15 cellular contexts compared by ENCODE assay signal in the genomic region with DNA sequence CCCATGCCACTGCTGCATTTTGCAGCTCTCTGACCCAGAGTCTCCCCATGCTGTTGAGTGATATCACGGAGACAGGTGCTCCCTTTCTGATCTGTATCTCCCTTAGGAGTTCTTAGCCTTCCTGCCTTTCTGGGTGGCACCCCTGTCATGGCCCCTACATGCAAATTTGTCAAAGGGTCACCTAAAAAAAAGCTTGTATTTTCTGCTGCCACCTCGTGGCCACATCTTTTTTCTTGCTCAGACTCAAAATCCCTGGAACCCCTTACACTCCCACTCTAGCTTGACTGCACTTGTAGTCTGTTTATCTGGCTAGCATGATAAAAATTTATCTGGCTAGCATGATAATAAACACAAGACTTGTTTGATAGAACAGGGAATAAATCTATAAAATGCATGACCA.
DNase-seq lines count a peak whose midpoint lies in the region; FAIRE-seq and TF ChIP-seq lines count a peak whose summit lies in the region.
"Had no signal": no experiment of that assay in that cellular context is flagged by ENCODE, and none has a peak within 500 bp of the region (broad histone marks: within the 10 kb centered on the region; RNA-seq: fewer than 3 reads in every experiment).

No MANE protein-coding gene starts in this region.

- no peak overlapping the region for H3K27ac Mint-ChIP-seq in MCF 10A (ENCODE audit: low read depth, unreplicated experiment)
- H3K27ac Mint-ChIP-seq: activated CD4-positive, alpha-beta T cell treated with anti-CD3 and anti-CD28 coated beads, Interleukin-2, amount 10 ng/mL, durations not matched to agents 7 days and 5 days; activated naive CD4-positive, alpha-beta T cell treated with anti-CD3 and anti-CD28 coated beads for 36 hours; B cell; dendritic cell treated with granulocyte-macrophage colony-stimulating factor and Interleukin-4, amounts not matched to agents 40 ng/mL and 50 ng/mL, for 4 days had no signal

- H3K4me2 ChIP-seq in smooth muscle cell, result no peak overlapping the region

- TF ChIP-seq POLR2A in breast epithelium (IDR thresholded peaks at IDR 0.05) (no peak), GM12891 (IDR thresholded peaks at IDR 0.05; ENCODE audit: low read depth, low read length) (no peak)

- H4K20me1 ChIP-seq in smooth muscle cell (ENCODE audit: low read depth), result no peaks in the 10 kb centered on the region

- no peaks in the 10 kb centered on the region for H3K4me1 ChIP-seq in breast epithelium
- no peaks in the 10 kb centered on the region for H3K4me1 ChIP-seq in smooth muscle cell (ENCODE audit: low read depth)

- intact Hi-C loops in MCF 10A (cut with micrococcal nuclease) (loop anchor here (5.0 kb wide), 1 partner anchor 403 kb away; no protein-coding TSS in a partner anchor), breast epithelium (cut with DNase I; ENCODE audit: low total_unique reads) (no loop called here)

- peak; percentile 35 for TF ChIP-seq CTCF in MCF 10A (IDR thresholded peaks at IDR 0.05; ENCODE audit: unreplicated experiment)
- no peak for TF ChIP-seq CTCF in breast epithelium (IDR thresholded peaks at IDR 0.05)
- TF ChIP-seq CTCF in epithelial cell of proximal tubule (conservative IDR thresholded peaks at IDR 0.05; ENCODE audit: low read depth, low read length), result peak; percentile 44
- TF ChIP-seq CTCF in smooth muscle cell (IDR thresholded peaks at IDR 0.05; ENCODE audit: borderline replicate concordance, insufficient read depth, poor library complexity, severe bottlenecking), result peak; percentile 36

- H3K36me3 Mint-ChIP-seq in MCF 10A (ENCODE audit: insufficient read depth, unreplicated experiment), result no peaks in the 10 kb centered on the region

- no peak overlapping the region for H3K9ac ChIP-seq in smooth muscle cell (ENCODE audit: low read depth)

- H3K27ac ChIP-seq in breast epithelium, result no peak overlapping the region
- H3K27ac ChIP-seq in smooth muscle cell (ENCODE audit: low read depth), result no peak overlapping the region
- H3K27ac ChIP-seq: thoracic aorta had no signal

- H3K36me3 ChIP-seq in breast epithelium (no peaks in the 10 kb centered on the region), smooth muscle cell (ENCODE audit: low read depth) (no peaks in the 10 kb centered on the region)
- H3K36me3 ChIP-seq: thoracic aorta had no signal

- no peaks in the 10 kb centered on the region for H3K27me3 Mint-ChIP-seq in MCF 10A (ENCODE audit: insufficient read depth, unreplicated experiment)
- H3K27me3 Mint-ChIP-seq: activated CD4-positive, alpha-beta T cell treated with anti-CD3 and anti-CD28 coated beads, Interleukin-2, amount 10 ng/mL, durations not matched to agents 7 days and 5 days; B cell; dendritic cell treated with granulocyte-macrophage colony-stimulating factor and Interleukin-4, amounts not matched to agents 40 ng/mL and 50 ng/mL, for 4 days had no signal

- no peak overlapping the region for H2AFZ ChIP-seq in smooth muscle cell (ENCODE audit: low read depth)

- POLR2A ChIA-PET in MCF 10A (lab: Yijun Ruan, JAX), result no interaction called here

- no peak overlapping the region for H3K4me3 ChIP-seq in breast epithelium
- H3K4me3 ChIP-seq in epithelial cell of proximal tubule (ENCODE audit: low read depth, low read length), result no peak overlapping the region
- no peak overlapping the region for H3K4me3 ChIP-seq in smooth muscle cell
- H3K4me3 ChIP-seq: thoracic aorta had no signal

- peaks cover 5% of the 10 kb centered on the region for H3K4me1 Mint-ChIP-seq in MCF 10A (ENCODE audit: insufficient read depth, unreplicated experiment)
- H3K4me1 Mint-ChIP-seq: activated CD4-positive, alpha-beta T cell treated with anti-CD3 and anti-CD28 coated beads, Interleukin-2, amount 10 ng/mL, durations not matched to agents 7 days and 5 days; B cell had no signal

- H3K79me2 ChIP-seq in smooth muscle cell (ENCODE audit: low read depth), result no peaks in the 10 kb centered on the region

- DNase-seq in MCF 10A (ENCODE audit: unreplicated experiment), result peak; percentile 27
- DNase-seq in breast epithelium (ENCODE audit: low spot score in 2 of 2), result no peak
- DNase-seq in OCI-M1 (lab: John Stamatoyannopoulos, UW), result peak; percentile 21
- no peak for DNase-seq in epithelial cell of proximal tubule (ENCODE audit: low read depth)
- DNase-seq in smooth muscle cell (lab: John Stamatoyannopoulos, UW; ENCODE audit: unreplicated experiment), result no peak
- no peak for DNase-seq in T1000 (lab: John Stamatoyannopoulos, UW)
- no peak for DNase-seq in GM12891 (ENCODE audit: insufficient read length, low spot score)
- no peak for DNase-seq in NCI-H128 (lab: John Stamatoyannopoulos, UW; ENCODE audit: unreplicated experiment)
- DNase-seq: activated CD4-positive, alpha-beta T cell treated with anti-CD3 and anti-CD28 coated beads, Interleukin-2, amount 10 ng/mL, durations not matched to agents 7 days and 5 days; activated naive CD4-positive, alpha-beta T cell treated with anti-CD3 and anti-CD28 coated beads for 36 hours; HCEC 1CT; SW 1271 had no signal

- H3F3A ChIP-seq in smooth muscle cell (ENCODE audit: low read depth), result no peaks in the 10 kb centered on the region

- no peak overlapping the region for H3K4me3 Mint-ChIP-seq in MCF 10A (ENCODE audit: unreplicated experiment)
- H3K4me3 Mint-ChIP-seq: activated CD4-positive, alpha-beta T cell treated with anti-CD3 and anti-CD28 coated beads, Interleukin-2, amount 10 ng/mL, durations not matched to agents 7 days and 5 days; activated naive CD4-positive, alpha-beta T cell treated with anti-CD3 and anti-CD28 coated beads for 36 hours; B cell; dendritic cell treated with granulocyte-macrophage colony-stimulating factor and Interleukin-4, amounts not matched to agents 40 ng/mL and 50 ng/mL, for 4 days had no signal

- CTCF ChIA-PET in MCF 10A (lab: Yijun Ruan, JAX), result interaction anchor here (0.6 to 3.7 kb wide), 28 partner anchors 10 to 1957 kb away, joined by 3 to 17 read pairs (median 4); no protein-coding TSS in a partner anchor

- 33% methylated on average over 2 of the region's 2 CpGs for WGBS in smooth muscle cell (ENCODE audit: low lambda C conversion rate)

- BruUV-seq in MCF 10A (replicated peaks; lab: Mats Ljungman, UMichigan), result no TSS peak

- H3K9me3 ChIP-seq in breast epithelium (no peaks in the 10 kb centered on the region), smooth muscle cell (replicated peaks; ENCODE audit: low read depth) (no peaks in the 10 kb centered on the region)
- H3K9me3 ChIP-seq: thoracic aorta had no signal

- no peaks in the 10 kb centered on the region for H3K9me3 Mint-ChIP-seq in MCF 10A (ENCODE audit: unreplicated experiment)
- H3K9me3 Mint-ChIP-seq: activated naive CD4-positive, alpha-beta T cell treated with anti-CD3 and anti-CD28 coated beads for 36 hours; dendritic cell treated with granulocyte-macrophage colony-stimulating factor and Interleukin-4, amounts not matched to agents 40 ng/mL and 50 ng/mL, for 4 days had no signal

- H3K27me3 ChIP-seq in breast epithelium (no peaks in the 10 kb centered on the region), smooth muscle cell (ENCODE audit: low read depth) (peaks cover 7% of the 10 kb centered on the region)

- FAIRE-seq in GM12891 (lab: Jason Lieb, UNC), result no peak

TF ChIP-seq in GM12891, 5 proteins besides CTCF, POLR2A, EP300 and RAD21:
- no peak for TF ChIP-seq PAX5 (IDR thresholded peaks at IDR 0.05; ENCODE audit: insufficient read depth, low read length, severe bottlenecking)
- TF ChIP-seq SPI1 (IDR thresholded peaks at IDR 0.05; ENCODE audit: low read depth, low read length), result no peak
- TF ChIP-seq POLR2AphosphoS5 (IDR thresholded peaks at IDR 0.05; ENCODE audit: low read depth, low read length), result no peak
- TF ChIP-seq TAF1 (IDR thresholded peaks at IDR 0.05; ENCODE audit: low read depth, low read length), result no peak
- TF ChIP-seq POU2F2 (IDR thresholded peaks at IDR 0.05; ENCODE audit: low read depth, low read length), result no peak

Comparison
In these comparisons a context has a peak if more than half of its experiments do, and no peak if none do; other contexts are left out.
1. DNase-seq: peak in MCF 10A (single experiment) and OCI-M1 (single experiment); none in breast epithelium (0 of 2), epithelial cell of proximal tubule (single experiment), smooth muscle cell (single experiment), T1000 (single experiment), GM12891 (single experiment) and NCI-H128 (single experiment).
2. CTCF ChIP-seq: peak in MCF 10A (single experiment), epithelial cell of proximal tubule (single experiment) and smooth muscle cell (single experiment); none in breast epithelium (0 of 3).